In genomic region chr6:129730477-129731165, GRCh38 we compare ENCODE assay signal across 1 cellular context.
TF ChIP-seq lines count a peak whose summit lies in the region.

No MANE protein-coding gene starts in this region.

TF ChIP-seq in K562, 482 proteins besides CTCF, POLR2A, EP300 and RAD21 (continued from another document and continues in another):
- TF ChIP-seq, protein P1, sequence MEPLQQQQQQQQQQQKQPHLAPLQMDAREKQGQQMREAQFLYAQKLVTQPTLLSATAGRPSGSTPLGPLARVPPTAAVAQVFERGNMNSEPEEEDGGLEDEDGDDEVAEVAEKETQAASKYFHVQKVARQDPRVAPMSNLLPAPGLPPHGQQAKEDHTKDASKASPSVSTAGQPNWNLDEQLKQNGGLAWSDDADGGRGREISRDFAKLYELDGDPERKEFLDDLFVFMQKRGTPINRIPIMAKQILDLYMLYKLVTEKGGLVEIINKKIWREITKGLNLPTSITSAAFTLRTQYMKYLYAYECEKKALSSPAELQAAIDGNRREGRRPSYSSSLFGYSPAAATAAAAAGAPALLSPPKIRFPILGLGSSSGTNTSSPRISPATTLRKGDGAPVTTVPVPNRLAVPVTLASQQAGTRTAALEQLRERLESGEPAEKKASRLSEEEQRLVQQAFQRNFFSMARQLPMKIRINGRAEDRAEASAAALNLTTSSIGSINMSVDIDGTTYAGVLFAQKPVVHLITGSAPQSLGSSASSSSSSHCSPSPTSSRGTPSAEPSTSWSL (CRISPR knock-in tag; IDR thresholded peaks at IDR 0.05; ENCODE audit: borderline replicate concordance) = no peak
- TF ChIP-seq SRSF9 (IDR thresholded peaks at IDR 0.05; ENCODE audit: borderline replicate concordance, low read depth, low read length) (no peak), ZNF511 (CRISPR knock-in tag; IDR thresholded peaks at IDR 0.05) (no peak), DMBX1 (CRISPR knock-in tag; IDR thresholded peaks at IDR 0.05; ENCODE audit: borderline replicate concordance) (peak; percentile 47; the same call in 1 of the 2 replicates), ELF2 (CRISPR knock-in tag; IDR thresholded peaks at IDR 0.05) (no peak), ZNF174 (CRISPR knock-in tag; IDR thresholded peaks at IDR 0.05) (no peak), GTF2E2 (tag; IDR thresholded peaks at IDR 0.05) (no peak), ZNF395 (CRISPR knock-in tag; IDR thresholded peaks at IDR 0.05) (peak; percentile 69), ILK (tag; IDR thresholded peaks at IDR 0.05; ENCODE audit: borderline replicate concordance, low read depth) (no peak), TCF7L2 (IDR thresholded peaks at IDR 0.05; ENCODE audit: low read depth, low read length) (no peak), CCNT2 (IDR thresholded peaks at IDR 0.05; ENCODE audit: borderline replicate concordance, extremely low read depth, insufficient read length, low read depth, low read length) (no peak), TCFL5 (CRISPR knock-in tag; conservative IDR thresholded peaks at IDR 0.05) (no peak), ETV5 (CRISPR knock-in tag; IDR thresholded peaks at IDR 0.05; ENCODE audit: low read depth) (peak; percentile 48; the same call in 1 of the 2 replicates), TAF9B (IDR thresholded peaks at IDR 0.05; ENCODE audit: partially characterized antibody) (no peak), ESRRA (IDR thresholded peaks at IDR 0.05; ENCODE audit: borderline replicate concordance, low read depth) (no peak), SNRNP70 (optimal IDR thresholded peaks at IDR 0.05; ENCODE audit: low read depth, low read length) (no peak), EP400 (IDR thresholded peaks at IDR 0.05) (peak; percentile 19; the same call in 1 of the 2 replicates), TOE1 (IDR thresholded peaks at IDR 0.05; ENCODE audit: borderline replicate concordance) (no peak), TOE1 (CRISPR knock-in tag; IDR thresholded peaks at IDR 0.05; ENCODE audit: borderline replicate concordance, low read depth) (no peak), BHLHE40 (IDR thresholded peaks at IDR 0.05; ENCODE audit: low read length) (no peak), KHSRP (IDR thresholded peaks at IDR 0.05) (no peak), NFE2 (IDR thresholded peaks at IDR 0.05; ENCODE audit: low read depth) (0 out of 2 replicates have a peak, but pooled peaks have one; percentile 34), JUN (IDR thresholded peaks at IDR 0.05; ENCODE audit: borderline replicate concordance, low read depth, low read length) (no peak), JUN (CRISPR knock-in tag; IDR thresholded peaks at IDR 0.05; ENCODE audit: borderline replicate concordance) (no peak), RHOXF2B (CRISPR knock-in tag; conservative IDR thresholded peaks at IDR 0.05) (no peak), PTBP1 (IDR thresholded peaks at IDR 0.05; ENCODE audit: low read depth, low read length) (no peak), RCOR1 (IDR thresholded peaks at IDR 0.05; ENCODE audit: borderline replicate concordance in 1 of 2, low read depth in 2 of 2, low read length in 2 of 2) (peak in 1 of 2 experiments; percentile 17; a peak in 1 of 4 replicates), ZNF175 (CRISPR knock-in tag; IDR thresholded peaks at IDR 0.05; ENCODE audit: low read depth) (no peak), ARID2 (IDR thresholded peaks at IDR 0.05) (peak; percentile 75), IFI16 (CRISPR knock-in tag; IDR thresholded peaks at IDR 0.05) (no peak), ZKSCAN3 (CRISPR knock-in tag; IDR thresholded peaks at IDR 0.05) (no peak), SUPT5H (IDR thresholded peaks at IDR 0.05) (no peak), ZNF655 (CRISPR knock-in tag; IDR thresholded peaks at IDR 0.05) (no peak), FOXP4 (CRISPR knock-in tag; IDR thresholded peaks at IDR 0.05; ENCODE audit: borderline replicate concordance) (no peak), ARID4B (CRISPR knock-in tag; IDR thresholded peaks at IDR 0.05) (no peak), GTF2F1 (IDR thresholded peaks at IDR 0.05; ENCODE audit: low read depth, low read length) (no peak), NR2F6 (CRISPR knock-in tag; IDR thresholded peaks at IDR 0.05) (no peak), MTA2 (IDR thresholded peaks at IDR 0.05; ENCODE audit: low read depth) (no peak), SMARCA5 (IDR thresholded peaks at IDR 0.05) (no peak), PHF21A (IDR thresholded peaks at IDR 0.05; ENCODE audit: borderline replicate concordance, low read depth) (no peak), TFAM (CRISPR knock-in tag; conservative IDR thresholded peaks at IDR 0.05) (no peak), HCFC1 (IDR thresholded peaks at IDR 0.05; ENCODE audit: low read depth, low read length) (no peak), ZZZ3 (IDR thresholded peaks at IDR 0.05) (no peak), SMAD3 (CRISPR knock-in tag; conservative IDR thresholded peaks at IDR 0.05) (no peak), ZNF785 (CRISPR knock-in tag; IDR thresholded peaks at IDR 0.05) (no peak), THRAP3 (IDR thresholded peaks at IDR 0.05; ENCODE audit: borderline replicate concordance) (no peak), XRCC3 (IDR thresholded peaks at IDR 0.05) (no peak), POLR2G (IDR thresholded peaks at IDR 0.05; ENCODE audit: low read depth, low read length) (no peak), NR4A1 (CRISPR knock-in tag; IDR thresholded peaks at IDR 0.05) (no peak), NR4A1 (tag; IDR thresholded peaks at IDR 0.05) (no peak)
- TF ChIP-seq, protein P2, sequence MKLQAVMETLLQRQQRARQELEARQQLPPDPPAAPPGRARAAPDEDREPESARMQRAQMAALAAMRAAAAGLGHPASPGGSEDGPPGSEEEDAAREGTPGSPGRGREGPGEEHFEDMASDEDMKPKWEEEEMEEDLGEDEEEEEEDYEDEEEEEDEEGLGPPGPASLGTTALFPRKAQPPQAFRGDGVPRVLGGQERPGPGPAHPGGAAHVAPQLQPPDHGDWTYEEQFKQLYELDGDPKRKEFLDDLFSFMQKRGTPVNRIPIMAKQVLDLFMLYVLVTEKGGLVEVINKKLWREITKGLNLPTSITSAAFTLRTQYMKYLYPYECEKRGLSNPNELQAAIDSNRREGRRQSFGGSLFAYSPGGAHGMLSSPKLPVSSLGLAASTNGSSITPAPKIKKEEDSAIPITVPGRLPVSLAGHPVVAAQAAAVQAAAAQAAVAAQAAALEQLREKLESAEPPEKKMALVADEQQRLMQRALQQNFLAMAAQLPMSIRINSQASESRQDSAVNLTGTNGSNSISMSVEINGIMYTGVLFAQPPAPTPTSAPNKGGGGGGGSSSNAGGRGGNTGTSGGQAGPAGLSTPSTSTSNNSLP (IDR thresholded peaks at IDR 0.05; ENCODE audit: borderline replicate concordance, low read depth, low read length) = peak; percentile 64; the same call in 1 of the 2 replicates
- TF ChIP-seq, protein P3, sequence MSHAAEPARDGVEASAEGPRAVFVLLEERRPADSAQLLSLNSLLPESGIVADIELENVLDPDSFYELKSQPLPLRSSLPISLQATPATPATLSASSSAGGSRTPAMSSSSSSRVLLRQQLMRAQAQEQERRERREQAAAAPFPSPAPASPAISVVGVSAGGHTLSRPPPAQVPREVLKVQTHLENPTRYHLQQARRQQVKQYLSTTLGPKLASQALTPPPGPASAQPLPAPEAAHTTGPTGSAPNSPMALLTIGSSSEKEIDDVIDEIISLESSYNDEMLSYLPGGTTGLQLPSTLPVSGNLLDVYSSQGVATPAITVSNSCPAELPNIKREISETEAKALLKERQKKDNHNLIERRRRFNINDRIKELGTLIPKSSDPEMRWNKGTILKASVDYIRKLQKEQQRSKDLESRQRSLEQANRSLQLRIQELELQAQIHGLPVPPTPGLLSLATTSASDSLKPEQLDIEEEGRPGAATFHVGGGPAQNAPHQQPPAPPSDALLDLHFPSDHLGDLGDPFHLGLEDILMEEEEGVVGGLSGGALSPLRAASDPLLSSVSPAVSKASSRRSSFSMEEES (CRISPR knock-in tag; IDR thresholded peaks at IDR 0.05) = peak; percentile 14; the same call in 1 of the 2 replicates
- TF ChIP-seq, protein P4, sequence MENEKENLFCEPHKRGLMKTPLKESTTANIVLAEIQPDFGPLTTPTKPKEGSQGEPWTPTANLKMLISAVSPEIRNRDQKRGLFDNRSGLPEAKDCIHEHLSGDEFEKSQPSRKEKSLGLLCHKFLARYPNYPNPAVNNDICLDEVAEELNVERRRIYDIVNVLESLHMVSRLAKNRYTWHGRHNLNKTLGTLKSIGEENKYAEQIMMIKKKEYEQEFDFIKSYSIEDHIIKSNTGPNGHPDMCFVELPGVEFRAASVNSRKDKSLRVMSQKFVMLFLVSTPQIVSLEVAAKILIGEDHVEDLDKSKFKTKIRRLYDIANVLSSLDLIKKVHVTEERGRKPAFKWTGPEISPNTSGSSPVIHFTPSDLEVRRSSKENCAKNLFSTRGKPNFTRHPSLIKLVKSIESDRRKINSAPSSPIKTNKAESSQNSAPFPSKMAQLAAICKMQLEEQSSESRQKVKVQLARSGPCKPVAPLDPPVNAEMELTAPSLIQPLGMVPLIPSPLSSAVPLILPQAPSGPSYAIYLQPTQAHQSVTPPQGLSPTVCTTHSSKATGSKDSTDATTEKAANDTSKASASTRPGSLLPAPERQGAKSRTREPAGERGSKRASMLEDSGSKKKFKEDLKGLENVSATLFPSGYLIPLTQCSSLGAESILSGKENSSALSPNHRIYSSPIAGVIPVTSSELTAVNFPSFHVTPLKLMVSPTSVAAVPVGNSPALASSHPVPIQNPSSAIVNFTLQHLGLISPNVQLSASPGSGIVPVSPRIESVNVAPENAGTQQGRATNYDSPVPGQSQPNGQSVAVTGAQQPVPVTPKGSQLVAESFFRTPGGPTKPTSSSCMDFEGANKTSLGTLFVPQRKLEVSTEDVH (IDR thresholded peaks at IDR 0.05; ENCODE audit: low read depth, partially characterized antibody) = no peak
